ENCODE assay signal across 11 cellular contexts in the genomic region with DNA sequence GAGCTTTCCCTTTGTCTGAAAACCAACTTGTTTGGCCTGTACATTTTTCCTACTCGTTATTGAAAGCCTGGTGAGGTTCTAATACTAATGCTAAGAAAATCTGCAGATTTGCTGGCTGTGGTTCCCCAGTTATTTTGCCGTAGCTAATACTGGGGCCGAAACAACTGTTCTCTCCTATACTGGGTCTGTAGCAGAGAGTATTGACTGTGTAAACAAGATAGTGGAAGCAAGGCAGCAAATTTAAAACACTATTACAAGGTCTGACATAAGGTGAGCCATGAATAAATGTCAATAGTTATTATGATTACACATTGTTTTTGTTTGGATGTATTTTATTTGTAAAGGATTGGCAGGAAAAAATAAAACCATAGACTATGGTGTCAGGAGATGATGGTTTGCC.
"Had no signal": no experiment of that assay in that cellular context is flagged by ENCODE, and none has a peak within 500 bp of the region (broad histone marks: within the 10 kb centered on the region; RNA-seq: fewer than 3 reads in every experiment).

No MANE protein-coding gene starts in this region.

- H3K9me3 ChIP-seq: HAP-1 had no signal

- H3K9ac ChIP-seq: GM23248 had no signal

- DNase-seq: GM23248, GOT3, H7, H9, HCEC 1CT, HFFc6 had no signal

- H2AFZ ChIP-seq: GM23248, GM23338 had no signal

- H3K4me3 ChIP-seq: GM23248, GM23338, HAP-1 had no signal

- H3K36me3 ChIP-seq: HAP-1 had no signal

- H3K4me2 ChIP-seq: GM23338 had no signal

- H3K4me1 ChIP-seq: HAP-1 had no signal

- ATAC-seq: GM23338, HCT116 had no signal

- FAIRE-seq: H1, H54 had no signal

- H3K27ac ChIP-seq: GM23248 had no signal
